In genomic region chr17:64133546-64134215, GRCh38 we compare ENCODE assay signal across 8 cellular contexts. TPM values are rescaled to one million over a fixed set of nuclear protein-coding genes. Genes with fewer than 3 reads are reported as not detected.
DNase-seq lines count a peak whose midpoint lies in the region; TF ChIP-seq lines count a peak whose summit lies in the region.

No MANE protein-coding gene starts in this region.

- peaks cover 2% of the 10 kb centered on the region for H3K36me3 Mint-ChIP-seq in osteocyte (ENCODE audit: unreplicated experiment)

- no peak overlapping the region for H3K4me3 ChIP-seq in epithelial cell of proximal tubule (ENCODE audit: low read depth, low read length)

- no peaks in the 10 kb centered on the region for H3K27me3 Mint-ChIP-seq in osteocyte (ENCODE audit: unreplicated experiment)

- H3K9me3 Mint-ChIP-seq in osteocyte (ENCODE audit: unreplicated experiment), result no peaks in the 10 kb centered on the region

- TF ChIP-seq CTCF in epithelial cell of proximal tubule (conservative IDR thresholded peaks at IDR 0.05; ENCODE audit: low read depth, low read length), result peak; percentile 69
- peak; percentile 77 for TF ChIP-seq CTCF in osteocyte (IDR thresholded peaks at IDR 0.05)

- H3K27ac Mint-ChIP-seq in osteocyte (ENCODE audit: unreplicated experiment), result no peak overlapping the region

- DNase-seq in A172 (ENCODE audit: low spot score) (peak; percentile 71), Daoy (ENCODE audit: low read depth) (peak; percentile 50), NCI-H1092 treated with DMSO at 0.1 percent for 48 hours (lab: John Stamatoyannopoulos, UW) (peak; percentile 74), SHP77 treated with DMSO at 0.1 percent for 48 hours (lab: John Stamatoyannopoulos, UW) (peak; percentile 55), epithelial cell of proximal tubule (ENCODE audit: low read depth) (no peak), osteocyte (ENCODE audit: extremely low spot score, unreplicated experiment) (peak; percentile 71), activated gamma-delta T cell treated with Interleukin-2 at 50 U/mL for 16 hours (no peak)
- no peak for DNase-seq in activated naive CD4-positive, alpha-beta T cell treated with Interleukin-2 at 50 U/mL for 16 hours

- H3K4me1 Mint-ChIP-seq in osteocyte (ENCODE audit: unreplicated experiment), result peaks cover 14% of the 10 kb centered on the region

- no peak overlapping the region for H3K4me3 Mint-ChIP-seq in osteocyte (ENCODE audit: unreplicated experiment)

RNA-seq across cellular contexts. Expression of gene ERN1, which starts 3.7 kb away (rescaled TPM):
- total RNA-seq in A172 (2014; rRNA removed; shearing (Covaris generic)), result 2.1 and 2.4 TPM in 2 replicates
- 5.2 and 13.5 TPM in 2 replicates for total RNA-seq in Daoy (2014; rRNA removed; shearing (Covaris generic))
- total RNA-seq in epithelial cell of proximal tubule (2.1 and 6.3 TPM in 2 replicates), osteocyte (20.8 and 21.4 TPM in 2 replicates)

Comparison
In these comparisons a context has a peak if more than half of its experiments do, and no peak if none do; other contexts are left out.
1. DNase-seq: peak in A172 (single experiment), Daoy (single experiment), NCI-H1092 treated with DMSO at 0.1 percent for 48 hours (single experiment), SHP77 treated with DMSO at 0.1 percent for 48 hours (single experiment) and osteocyte (single experiment); none in epithelial cell of proximal tubule (single experiment), activated naive CD4-positive, alpha-beta T cell treated with Interleukin-2 at 50 U/mL for 16 hours (single experiment) and activated gamma-delta T cell treated with Interleukin-2 at 50 U/mL for 16 hours (single experiment).